10 cellular contexts compared by ENCODE assay signal in the genomic region with DNA sequence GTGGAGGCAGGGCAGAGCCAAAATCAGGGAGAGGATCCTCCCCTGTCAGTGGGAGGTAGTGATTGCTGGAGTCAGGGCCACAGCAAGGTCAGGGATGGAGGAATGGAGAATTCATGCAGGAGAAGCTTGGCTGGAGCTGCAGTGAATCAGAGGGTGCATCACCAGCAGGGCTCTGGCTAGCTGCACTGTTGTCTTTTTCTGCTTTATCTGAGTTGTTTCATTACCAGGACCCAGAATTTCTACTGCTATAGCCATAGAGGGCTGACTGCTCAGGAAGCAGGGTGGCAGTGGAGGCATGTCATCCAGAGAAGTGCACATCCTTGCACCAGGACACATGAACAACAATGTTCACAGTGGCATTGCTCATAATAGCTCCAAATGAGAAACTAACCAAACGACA.
A peak's percentile ranks its signal among the peaks of the same experiment; 100 is the strongest.
DNase-seq lines count a peak whose midpoint lies in the region; ATAC-seq and TF ChIP-seq lines count a peak whose summit lies in the region.
"Had no signal": no experiment of that assay in that cellular context is flagged by ENCODE, and none has a peak within 500 bp of the region (broad histone marks: within the 10 kb centered on the region; RNA-seq: fewer than 3 reads in every experiment).

No MANE protein-coding gene starts in this region.

- peak overlapping the region in 2 of 3 experiments; percentile 33 to 87 for H3K27ac Mint-ChIP-seq in nephron
- H3K27ac Mint-ChIP-seq: activated CD4-positive, alpha-beta T cell treated with anti-CD3 and anti-CD28 coated beads for 36 hours had no signal

- peaks cover 6% of the 10 kb centered on the region for H3K27me3 Mint-ChIP-seq in nephron (ENCODE audit: low read depth)

- intact Hi-C loops in Right ventricle myocardium inferior (cut with DNase I) = no loop called here
- intact Hi-C loops in cardiac septum (cut with DNase I) = loop anchor here (5.0 to 10.0 kb wide), 3 partner anchors 41 to 416 kb away; no protein-coding TSS in a partner anchor

- no peak overlapping the region for H3K4me3 ChIP-seq in fibroblast of pulmonary artery (replicated peaks; ENCODE audit: low read depth, low read length)

- no peak for DNase-seq in Right ventricle myocardium inferior (ENCODE audit: missing footprints)
- no peak for DNase-seq in cardiac septum (ENCODE audit: low spot score)
- DNase-seq in fibroblast of pulmonary artery (ENCODE audit: low read depth) = peak; percentile 90
- DNase-seq in NCI-H1694 (lab: John Stamatoyannopoulos, UW) = no peak
- no peak for DNase-seq in DMS79 (lab: John Stamatoyannopoulos, UW)
- DNase-seq: activated CD4-positive, alpha-beta T cell treated with anti-CD3 and anti-CD28 coated beads for 36 hours; NCI-H524 treated with DMSO at 0.1 percent for 48 hours had no signal

- TF ChIP-seq CTCF in fibroblast of pulmonary artery (IDR thresholded peaks at IDR 0.05; ENCODE audit: low read length, missing control alignments) (no peak), nephron (IDR thresholded peaks at IDR 0.05; ENCODE audit: unreplicated experiment in 3 of 3) (no peak)

- H3K4me1 Mint-ChIP-seq in nephron = peaks cover 38% of the 10 kb centered on the region
- H3K4me1 Mint-ChIP-seq: activated CD4-positive, alpha-beta T cell treated with anti-CD3 and anti-CD28 coated beads for 36 hours had no signal

- H3K9me3 Mint-ChIP-seq in nephron = no peaks in the 10 kb centered on the region

- H3K36me3 Mint-ChIP-seq in nephron (ENCODE audit: low read depth) = no peaks in the 10 kb centered on the region

- ATAC-seq in Right ventricle myocardium inferior = peak; percentile 45
- no peak for ATAC-seq in HG02885 (IDR thresholded peaks at IDR 0.05; ENCODE audit: poor library complexity, unreplicated experiment)
- ATAC-seq in GM21381 (IDR thresholded peaks at IDR 0.05; ENCODE audit: unreplicated experiment) = no peak
- ATAC-seq: activated CD4-positive, alpha-beta T cell treated with anti-CD3 and anti-CD28 coated beads for 36 hours had no signal

- no peak overlapping the region for H3K4me3 Mint-ChIP-seq in nephron
- H3K4me3 Mint-ChIP-seq: activated CD4-positive, alpha-beta T cell treated with anti-CD3 and anti-CD28 coated beads for 36 hours had no signal
